Comparison of ENCODE assay signal across 8 cellular contexts in the genomic region with DNA sequence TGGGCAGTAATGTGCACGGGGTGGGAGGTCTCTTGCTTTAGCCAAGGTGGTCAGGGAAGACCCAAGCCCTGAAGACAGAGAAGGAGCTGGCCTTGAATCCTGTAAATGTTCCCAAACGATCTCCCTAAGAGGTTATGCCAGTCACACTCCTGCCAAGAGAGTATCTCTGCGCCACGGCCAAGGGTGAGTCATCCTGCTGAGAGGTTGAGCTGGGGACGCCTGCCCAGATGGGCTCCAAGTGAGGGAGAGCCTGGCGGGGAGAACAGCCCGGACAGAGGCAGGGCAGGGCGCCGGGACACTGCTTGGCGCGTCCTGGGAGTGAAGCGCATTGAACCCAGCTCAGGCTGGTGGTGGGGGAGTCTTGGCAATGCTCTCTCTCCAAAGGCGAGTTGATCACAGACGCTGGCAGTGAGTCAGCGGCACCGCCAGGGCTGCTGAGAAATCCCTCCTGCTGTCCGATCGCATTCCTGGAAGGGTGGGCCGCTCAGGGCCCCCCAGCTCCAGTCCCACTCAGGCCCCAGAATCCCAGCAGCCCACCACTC. TPM values are rescaled to one million over a fixed set of nuclear protein-coding genes. Genes with fewer than 3 reads are reported as not detected.
A peak's percentile ranks its signal among the peaks of the same experiment; 100 is the strongest.
DNase-seq lines count a peak whose midpoint lies in the region; ATAC-seq and TF ChIP-seq lines count a peak whose summit lies in the region.

No MANE protein-coding gene starts in this region.

- DNase-seq in C1 segment of cervical spinal cord (lab: John Stamatoyannopoulos, UW), result peak in 13 of 14 donors; percentile 1 to 86 (median 52)
- peak; percentile 100 for DNase-seq in MG63
- DNase-seq in cerebellar cortex (ENCODE audit: low spot score), result peak; percentile 68
- DNase-seq in kidney tubule cell (ENCODE audit: low spot score), result peak; percentile 94
- DNase-seq in thoracic aorta (ENCODE audit: low spot score), result peak; percentile 80
- DNase-seq in middle frontal gyrus (ENCODE audit: extremely low spot score, low spot score), result no peak
- no peak for DNase-seq in activated CD4-positive, alpha-beta memory T cell treated with anti-CD3 and anti-CD28 coated beads for 36 hours

- no peak for TF ChIP-seq CTCF in thoracic aorta (IDR thresholded peaks at IDR 0.05)

- H3K4me1 ChIP-seq in thoracic aorta (ENCODE audit: control insufficient read depth in 1 of 2, low read depth in 2 of 2), result peaks cover 0 to 20% of the 10 kb centered on the region in 2 donors

- H3K4me3 ChIP-seq in MG63 (no peak overlapping the region), thoracic aorta (peak overlapping the region; percentile 46)

- H3K36me3 Mint-ChIP-seq in activated CD4-positive, alpha-beta memory T cell treated with anti-CD3 and anti-CD28 coated beads for 36 hours, result no peaks in the 10 kb centered on the region

- ATAC-seq in thoracic aorta (ENCODE audit: insufficient number of reproducible peaks, low FRiP score, low read depth), result peak; percentile 82
- no peak for ATAC-seq in HG03520 (IDR thresholded peaks at IDR 0.05; ENCODE audit: unreplicated experiment)

- H3K27me3 Mint-ChIP-seq in activated CD4-positive, alpha-beta memory T cell treated with anti-CD3 and anti-CD28 coated beads for 36 hours, result no peaks in the 10 kb centered on the region

- H3K4me3 Mint-ChIP-seq in activated CD4-positive, alpha-beta memory T cell treated with anti-CD3 and anti-CD28 coated beads for 36 hours, result no peak overlapping the region

- H3K9me3 ChIP-seq in MG63 (no peaks in the 10 kb centered on the region), thoracic aorta (no peaks in the 10 kb centered on the region)

- H3K27ac Mint-ChIP-seq in activated CD4-positive, alpha-beta memory T cell treated with anti-CD3 and anti-CD28 coated beads for 36 hours, result no peak overlapping the region

- H3K27me3 ChIP-seq in MG63 (no peaks in the 10 kb centered on the region), thoracic aorta (replicated peaks; ENCODE audit: insufficient read depth) (no peaks in the 10 kb centered on the region)

- POLR2A ChIA-PET in activated CD4-positive, alpha-beta memory T cell treated with anti-CD3 and anti-CD28 coated beads for 36 hours (lab: Charles Lee), result interaction anchor here (0.6 kb wide), 1 partner anchor 8 kb away, joined by 3 read pairs; no protein-coding TSS in a partner anchor

- no peaks in the 10 kb centered on the region for H3K9me3 Mint-ChIP-seq in activated CD4-positive, alpha-beta memory T cell treated with anti-CD3 and anti-CD28 coated beads for 36 hours

- H3K36me3 ChIP-seq in MG63 (no peaks in the 10 kb centered on the region), thoracic aorta (no peaks in the 10 kb centered on the region)

- CTCF ChIA-PET in activated CD4-positive, alpha-beta memory T cell treated with anti-CD3 and anti-CD28 coated beads for 36 hours (lab: Charles Lee), result interaction anchor here (1.3 kb wide), 1 partner anchor 16 kb away, joined by 4 read pairs; no protein-coding TSS in a partner anchor

- intact Hi-C loops in activated CD4-positive, alpha-beta memory T cell treated with anti-CD3 and anti-CD28 coated beads for 36 hours (cut with micrococcal nuclease), result no loop called here

- peak overlapping the region in 1 of 2 donors; percentile 47 for H3K27ac ChIP-seq in thoracic aorta

- no peaks in the 10 kb centered on the region for H3K4me1 Mint-ChIP-seq in activated CD4-positive, alpha-beta memory T cell treated with anti-CD3 and anti-CD28 coated beads for 36 hours (ENCODE audit: low read depth)

RNA-seq across cellular contexts. Expression of a gene that starts 16.4 kb away (rescaled TPM):
- 0.49 TPM in 1 of 2 replicates, not detected in the other for total RNA-seq in MG63 (2014; rRNA removed; shearing (Covaris generic); ENCODE audit: low replicate concordance)
- not detected for total RNA-seq in thoracic aorta
- total RNA-seq in activated CD4-positive, alpha-beta memory T cell treated with anti-CD3 and anti-CD28 coated beads for 36 hours, result not detected

RNA-seq across cellular contexts. Expression of a gene that starts 38.1 kb away (rescaled TPM):
- not detected in 2 replicates for total RNA-seq in MG63 (2014; rRNA removed; shearing (Covaris generic); ENCODE audit: low replicate concordance)
- total RNA-seq in thoracic aorta, result not detected
- total RNA-seq in activated CD4-positive, alpha-beta memory T cell treated with anti-CD3 and anti-CD28 coated beads for 36 hours, result not detected

RNA-seq across cellular contexts. Expression of a gene that starts 46.5 kb away (rescaled TPM):
- total RNA-seq in MG63 (2014; rRNA removed; shearing (Covaris generic); ENCODE audit: low replicate concordance), result not detected in 2 replicates
- 1 to 10 TPM in 1 of 2 donors, not detected in 1; 2.0 TPM for total RNA-seq in thoracic aorta
- total RNA-seq in activated CD4-positive, alpha-beta memory T cell treated with anti-CD3 and anti-CD28 coated beads for 36 hours, result 1 to 10 TPM; 2.2 to 2.4 TPM

RNA-seq across cellular contexts. Expression of a gene that starts 50.6 kb away (rescaled TPM):
- total RNA-seq in MG63 (2014; rRNA removed; shearing (Covaris generic); ENCODE audit: low replicate concordance), result 3,057 and 3,727 TPM in 2 replicates
- total RNA-seq in thoracic aorta, result 1,000 to 10,000 TPM; 1,120 to 1,389 TPM
- total RNA-seq in activated CD4-positive, alpha-beta memory T cell treated with anti-CD3 and anti-CD28 coated beads for 36 hours, result 1,000 to 10,000 TPM; 2,095 to 2,140 TPM

RNA-seq across cellular contexts. Expression of a gene that starts 50.9 kb away (rescaled TPM):
- 6.7 and 8.6 TPM in 2 replicates for total RNA-seq in MG63 (2014; rRNA removed; shearing (Covaris generic); ENCODE audit: low replicate concordance)
- 10 to 100 TPM; 16.2 to 49.0 TPM for total RNA-seq in thoracic aorta
- total RNA-seq in activated CD4-positive, alpha-beta memory T cell treated with anti-CD3 and anti-CD28 coated beads for 36 hours, result 10 to 100 TPM; 24.1 to 24.6 TPM

Comparison
In these comparisons a context has a peak if more than half of its experiments do, and no peak if none do; other contexts are left out.
1. DNase-seq: peak in C1 segment of cervical spinal cord (13 of 14), MG63 (single experiment), cerebellar cortex (single experiment), kidney tubule cell (single experiment) and thoracic aorta (single experiment); none in middle frontal gyrus (single experiment) and activated CD4-positive, alpha-beta memory T cell treated with anti-CD3 and anti-CD28 coated beads for 36 hours (single experiment).